In genomic region chr6:26305097-26305841, GRCh38 we compare ENCODE assay signal across 8 cellular contexts. TPM values are rescaled to one million over a fixed set of nuclear protein-coding genes. Genes with fewer than 3 reads are reported as not detected.
DNase-seq lines count a peak whose midpoint lies in the region; ATAC-seq, FAIRE-seq and TF ChIP-seq lines count a peak whose summit lies in the region.

No MANE protein-coding gene starts in this region.

- H3K4me3 Mint-ChIP-seq in activated CD8-positive, alpha-beta memory T cell treated with anti-CD3 and anti-CD28 coated beads, Interleukin-2, amount 10 ng/mL, durations not matched to agents 7 days and 5 days, result peak overlapping the region; percentile 84
- peak overlapping the region; percentile 82 to 98 for H3K4me3 Mint-ChIP-seq in stimulated activated naive CD8-positive, alpha-beta T cell treated with anti-CD3 and anti-CD28 coated beads, Interleukin-15, amount 100 ng/mL, for 72 hours

- H3K27me3 Mint-ChIP-seq in activated CD8-positive, alpha-beta memory T cell treated with anti-CD3 and anti-CD28 coated beads, Interleukin-2, amount 10 ng/mL, durations not matched to agents 7 days and 5 days, result no peaks in the 10 kb centered on the region
- H3K27me3 Mint-ChIP-seq in stimulated activated naive CD8-positive, alpha-beta T cell treated with anti-CD3 and anti-CD28 coated beads, Interleukin-15, amount 100 ng/mL, for 72 hours, result no peaks in the 10 kb centered on the region

- no TSS peak for BruUV-seq in A673 (replicated peaks; lab: Mats Ljungman, UMichigan)
- BruUV-seq in endothelial cell of umbilical vein (replicated peaks; lab: Mats Ljungman, UMichigan), result no TSS peak

- peak overlapping the region; percentile 99 for H3K27ac Mint-ChIP-seq in activated CD8-positive, alpha-beta memory T cell treated with anti-CD3 and anti-CD28 coated beads, Interleukin-2, amount 10 ng/mL, durations not matched to agents 7 days and 5 days
- peak overlapping the region; percentile 99 to 100 for H3K27ac Mint-ChIP-seq in stimulated activated naive CD8-positive, alpha-beta T cell treated with anti-CD3 and anti-CD28 coated beads, Interleukin-15, amount 100 ng/mL, for 72 hours

- peak; percentile 82 for FAIRE-seq in endothelial cell of umbilical vein (lab: Jason Lieb, UNC)

- no peaks in the 10 kb centered on the region for H3K9me3 Mint-ChIP-seq in activated CD8-positive, alpha-beta memory T cell treated with anti-CD3 and anti-CD28 coated beads, Interleukin-2, amount 10 ng/mL, durations not matched to agents 7 days and 5 days (ENCODE audit: low read depth)
- no peaks in the 10 kb centered on the region for H3K9me3 Mint-ChIP-seq in stimulated activated naive CD8-positive, alpha-beta T cell treated with anti-CD3 and anti-CD28 coated beads, Interleukin-15, amount 100 ng/mL, for 72 hours

- H3K4me3 ChIP-seq in A673 (ENCODE audit: low read depth, low read length, poor library complexity, severe bottlenecking), result peak overlapping the region; percentile 42
- peak overlapping the region; percentile 60 for H3K4me3 ChIP-seq in NB4 (ENCODE audit: low read depth, low read length)
- H3K4me3 ChIP-seq in endothelial cell of umbilical vein (replicated peaks in 1 of 3; ENCODE audit: insufficient read depth in 1 of 3, low read depth in 1 of 3, low read length in 3 of 3), result peak overlapping the region; percentile 16 to 64 (median 51)

- no peaks in the 10 kb centered on the region for H3K9me1 ChIP-seq in endothelial cell of umbilical vein (replicated peaks; ENCODE audit: control insufficient read depth, extremely low read depth, insufficient read depth, low read length)

- H3K27ac ChIP-seq in A673 (ENCODE audit: low read depth, low read length, poor library complexity, severe bottlenecking) (peak overlapping the region; percentile 55), endothelial cell of umbilical vein (ENCODE audit: insufficient read depth, low read depth, low read length) (no peak overlapping the region)

- ATAC-seq in GM19372 (IDR thresholded peaks at IDR 0.05; ENCODE audit: low read depth, unreplicated experiment) (peak; percentile 16), HG03457 (IDR thresholded peaks at IDR 0.05; ENCODE audit: unreplicated experiment) (no peak)
- peak; percentile 41 for ATAC-seq in activated CD8-positive, alpha-beta memory T cell treated with anti-CD3 and anti-CD28 coated beads, Interleukin-2, amount 10 ng/mL, durations not matched to agents 7 days and 5 days
- ATAC-seq in stimulated activated naive CD8-positive, alpha-beta T cell treated with anti-CD3 and anti-CD28 coated beads, Interleukin-15, amount 100 ng/mL, for 72 hours, result peak; percentile 80

- POLR2A ChIA-PET in A673 (lab: Charles Lee; ENCODE audit: low non-redundant PET), result no interaction called here
- POLR2A ChIA-PET in endothelial cell of umbilical vein (lab: Charles Lee), result interaction anchor here (1.1 kb wide), 1 partner anchor 89 kb away, joined by 4 read pairs; a partner anchor contains a TSS

- no peaks in the 10 kb centered on the region for H3K36me3 ChIP-seq in A673 (ENCODE audit: insufficient read depth, low read length, poor library complexity, severe bottlenecking)
- H3K36me3 ChIP-seq in endothelial cell of umbilical vein (ENCODE audit: control insufficient read depth in 2 of 2, extremely low read depth in 1 of 2, insufficient read depth in 2 of 2, low read length in 2 of 2), result no peaks in the 10 kb centered on the region

- H3K9me3 ChIP-seq in A673 (ENCODE audit: low read depth, low read length, poor library complexity, severe bottlenecking) (no peaks in the 10 kb centered on the region), endothelial cell of umbilical vein (replicated peaks; ENCODE audit: control insufficient read depth, insufficient read depth, low read length) (no peaks in the 10 kb centered on the region)

- no peaks in the 10 kb centered on the region for H3K36me3 Mint-ChIP-seq in activated CD8-positive, alpha-beta memory T cell treated with anti-CD3 and anti-CD28 coated beads, Interleukin-2, amount 10 ng/mL, durations not matched to agents 7 days and 5 days

- H3K27me3 ChIP-seq in A673 (replicated peaks; ENCODE audit: insufficient read depth, low read depth, low read length, poor library complexity), result no peaks in the 10 kb centered on the region
- peaks cover 17 to 19% of the 10 kb centered on the region in 2 experiments for H3K27me3 ChIP-seq in endothelial cell of umbilical vein (ENCODE audit: control insufficient read depth in 2 of 2, insufficient read depth in 2 of 2, low read length in 2 of 2)

- peaks cover 70% of the 10 kb centered on the region for H3K4me1 Mint-ChIP-seq in activated CD8-positive, alpha-beta memory T cell treated with anti-CD3 and anti-CD28 coated beads, Interleukin-2, amount 10 ng/mL, durations not matched to agents 7 days and 5 days
- peaks cover 71% of the 10 kb centered on the region for H3K4me1 Mint-ChIP-seq in stimulated activated naive CD8-positive, alpha-beta T cell treated with anti-CD3 and anti-CD28 coated beads, Interleukin-15, amount 100 ng/mL, for 72 hours

- TF ChIP-seq CTCF in A673 (conservative IDR thresholded peaks at IDR 0.05; ENCODE audit: low read depth, low read length) (no peak), NB4 (IDR thresholded peaks at IDR 0.05; ENCODE audit: low read depth, low read length) (no peak), endothelial cell of umbilical vein (IDR thresholded peaks at IDR 0.05; ENCODE audit: extremely low read depth in 1 of 2, insufficient read depth in 1 of 2, low read depth in 1 of 2, low read length in 2 of 2) (no peak)

- no peak for TF ChIP-seq POLR2A in NB4 (IDR thresholded peaks at IDR 0.05; ENCODE audit: extremely low read depth, insufficient read length)
- no peak for TF ChIP-seq POLR2A in endothelial cell of umbilical vein (IDR thresholded peaks at IDR 0.05; ENCODE audit: low read depth, low read length)

- H3K79me2 ChIP-seq in endothelial cell of umbilical vein (ENCODE audit: control insufficient read depth, insufficient read depth, low read length), result no peaks in the 10 kb centered on the region

- peak overlapping the region; percentile 8 for H3K9ac ChIP-seq in endothelial cell of umbilical vein (replicated peaks; ENCODE audit: extremely low read depth, insufficient read depth, low read length)

- CTCF ChIA-PET in A673 (lab: Charles Lee), result no interaction called here
- CTCF ChIA-PET in activated CD8-positive, alpha-beta memory T cell treated with anti-CD3 and anti-CD28 coated beads, Interleukin-2, amount 10 ng/mL, durations not matched to agents 7 days and 5 days (lab: Charles Lee), result interaction anchor here (1.0 kb wide), 2 partner anchors 17 to 264 kb away, joined by 3 read pairs; no protein-coding TSS in a partner anchor
- CTCF ChIA-PET in endothelial cell of umbilical vein (lab: Charles Lee), result no interaction called here

- DNase-seq in A673 (ENCODE audit: low spot score) (peak; percentile 80), NB4 (ENCODE audit: low read depth) (peak; percentile 78), endothelial cell of umbilical vein (ENCODE audit: low read depth, low spot score) (peak; percentile 65), mucosa of gallbladder (ENCODE audit: low spot score) (peak; percentile 75)
- DNase-seq in activated CD8-positive, alpha-beta memory T cell treated with anti-CD3 and anti-CD28 coated beads, Interleukin-2, amount 10 ng/mL, durations not matched to agents 7 days and 5 days, result peak; percentile 77
- peak; percentile 60 to 78 for DNase-seq in stimulated activated naive CD8-positive, alpha-beta T cell treated with anti-CD3 and anti-CD28 coated beads, Interleukin-15, amount 100 ng/mL, for 72 hours

- H2AFZ ChIP-seq in endothelial cell of umbilical vein (ENCODE audit: low read depth, low read length), result peak overlapping the region; percentile 48

- intact Hi-C loops in A673 (cut with micrococcal nuclease; ENCODE audit: unreplicated experiment), result no loop called here
- intact Hi-C loops in endothelial cell of umbilical vein (cut with micrococcal nuclease), result loop anchor here (1.0 kb wide), 1 partner anchor 8 kb away; no protein-coding TSS in a partner anchor

- no peaks in the 10 kb centered on the region for H4K20me1 ChIP-seq in endothelial cell of umbilical vein (replicated peaks; ENCODE audit: control insufficient read depth, extremely low read depth, insufficient read depth, low read length)

- dilution Hi-C loops in endothelial cell of umbilical vein (cut with MboI; ENCODE audit: extremely low pct_ligation_motif_present, low sequenced_read_pairs), result no loop called here

- H3K4me2 ChIP-seq in endothelial cell of umbilical vein (ENCODE audit: insufficient read depth, low read length), result peak overlapping the region; percentile 67

- H3K4me1 ChIP-seq in A673 (ENCODE audit: insufficient read depth, low read length, poor library complexity, severe bottlenecking) (no peaks in the 10 kb centered on the region), endothelial cell of umbilical vein (ENCODE audit: control insufficient read depth, extremely low read depth, insufficient read depth, low read length) (no peaks in the 10 kb centered on the region)

TF ChIP-seq in endothelial cell of umbilical vein, 7 proteins besides CTCF, POLR2A, EP300 and RAD21:
- TF ChIP-seq FOS (IDR thresholded peaks at IDR 0.05; ENCODE audit: borderline replicate concordance, insufficient read depth, low read length) (no peak), EZH2 (IDR thresholded peaks at IDR 0.05; ENCODE audit: borderline replicate concordance, low read depth, low read length, severe bottlenecking) (no peak), GATA2 (IDR thresholded peaks at IDR 0.05; ENCODE audit: insufficient read depth, insufficient read length, low read depth, low read length) (no peak), MYC (IDR thresholded peaks at IDR 0.05; ENCODE audit: low read depth, low read length) (no peak), JUN (IDR thresholded peaks at IDR 0.05; ENCODE audit: borderline replicate concordance, insufficient read depth, insufficient read length, low read depth) (no peak), POLR2AphosphoS5 (IDR thresholded peaks at IDR 0.05; ENCODE audit: insufficient read depth, low read depth, low read length) (no peak), MAX (IDR thresholded peaks at IDR 0.05; ENCODE audit: insufficient read depth, insufficient read length) (no peak)

RNA-seq across cellular contexts. Expression of gene BTN3A2, which starts 59.7 kb away (rescaled TPM):
- total RNA-seq in A673 (2021) (19.1 and 23.2 TPM in 2 replicates), endothelial cell of umbilical vein (14.2 and 17.9 TPM in 2 replicates), mucosa of gallbladder (53.1 TPM)
- total RNA-seq in activated CD8-positive, alpha-beta memory T cell treated with anti-CD3 and anti-CD28 coated beads, Interleukin-2, amount 10 ng/mL, durations not matched to agents 7 days and 5 days, result 10 to 100 TPM; 57.4 to 60.1 TPM
- 6.4 and 8.6 TPM in 2 replicates for polyA plus RNA-seq in endothelial cell of umbilical vein
- 12.7 and 12.9 TPM in 2 replicates for polyA plus RNA-seq in endothelial cell of umbilical vein (2011; cell fraction: cytosol; rRNA removed)
- polyA plus RNA-seq in endothelial cell of umbilical vein (2011; cell fraction: nucleus; rRNA removed), result 16.0 and 20.4 TPM in 2 replicates
- 10.0 and 11.5 TPM in 2 replicates for polyA plus RNA-seq in endothelial cell of umbilical vein (2012)
- 18.8 and 27.3 TPM in 2 replicates for polyA minus RNA-seq in endothelial cell of umbilical vein
- polyA minus RNA-seq in endothelial cell of umbilical vein (2011; cell fraction: cytosol; rRNA and poly(A)+ RNA removed), result 8.3 TPM
- 7.5 and 10.5 TPM in 2 replicates for polyA minus RNA-seq in endothelial cell of umbilical vein (2011; cell fraction: nucleus; rRNA and poly(A)+ RNA removed)
